In the genomic region with DNA sequence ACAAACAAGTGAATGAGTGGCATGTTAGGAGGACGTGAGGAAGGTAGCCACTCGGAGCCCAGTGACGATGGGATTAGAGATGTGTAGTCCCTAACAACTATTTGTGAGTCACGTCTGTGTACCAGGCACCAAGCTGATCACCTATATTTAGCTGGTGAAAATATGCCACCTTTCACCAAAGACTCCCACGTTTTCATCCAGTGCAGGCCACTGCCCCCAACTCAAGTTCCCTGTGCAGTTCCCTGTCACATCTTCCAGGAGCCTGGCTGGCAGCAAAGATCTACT, we compare ENCODE assay signal across 24 cellular contexts.
"Had no signal": no experiment of that assay in that cellular context is flagged by ENCODE, and none has a peak within 500 bp of the region (broad histone marks: within the 10 kb centered on the region; RNA-seq: fewer than 3 reads in every experiment).

No MANE protein-coding gene starts in this region.

- ATAC-seq: esophagus mucosa; gastrocnemius medialis; left cardiac atrium; lower lobe of right lung; natural killer cell; stimulated activated naive CD8-positive, alpha-beta T cell treated with anti-CD3 and anti-CD28 coated beads, Interleukin-15, amount 100 ng/mL, for 72 hours had no signal

- H3K36me3 ChIP-seq: lower lobe of right lung, transverse colon had no signal

- H3K4me3 ChIP-seq: dorsolateral prefrontal cortex, gastrocnemius medialis, left ventricle myocardium inferior, lower lobe of right lung, right atrium auricular region, skin epidermis, suprapubic skin, transverse colon, vagina had no signal

- H3K9me3 ChIP-seq: gastrocnemius medialis, left ventricle myocardium inferior, lower lobe of right lung, right atrium auricular region, suprapubic skin, transverse colon, vagina had no signal

- H3K27me3 ChIP-seq: dorsolateral prefrontal cortex, gastrocnemius medialis, right atrium auricular region, suprapubic skin, transverse colon, vagina had no signal

- H3K27ac ChIP-seq: epithelial cell of prostate, gastrocnemius medialis, left ventricle myocardium inferior, lower lobe of right lung, right atrium auricular region, skin epidermis, suprapubic skin, transverse colon, vagina had no signal

- DNase-seq: caudate nucleus; cerebellar nuclear complex; cortex of kidney; dorsolateral prefrontal cortex; effector CD4-positive, alpha-beta T cell; foreskin fibroblast; gastrocnemius medialis; head of caudate nucleus; left cardiac atrium; left ventricle myocardium inferior; lower lobe of right lung; natural killer cell; stimulated activated CD4-positive, alpha-beta T cell treated with anti-CD3 and anti-CD28 coated beads, Interleukin-15, amount 100 ng/mL, for 24 hours; stimulated activated CD4-positive, alpha-beta T cell treated with anti-CD3 and anti-CD28 coated beads, Interleukin-4, amount 100 ng/mL, for 1 hour; stimulated activated CD8-positive, alpha-beta memory T cell treated with anti-CD3 and anti-CD28 coated beads, Interleukin-4, amount 100 ng/mL, for 48 hours; stimulated activated naive CD4-positive, alpha-beta T cell; stimulated activated naive CD8-positive, alpha-beta T cell treated with anti-CD3 and anti-CD28 coated beads, Interleukin-15, amount 100 ng/mL, for 72 hours; transverse colon had no signal
